In the genomic region with DNA sequence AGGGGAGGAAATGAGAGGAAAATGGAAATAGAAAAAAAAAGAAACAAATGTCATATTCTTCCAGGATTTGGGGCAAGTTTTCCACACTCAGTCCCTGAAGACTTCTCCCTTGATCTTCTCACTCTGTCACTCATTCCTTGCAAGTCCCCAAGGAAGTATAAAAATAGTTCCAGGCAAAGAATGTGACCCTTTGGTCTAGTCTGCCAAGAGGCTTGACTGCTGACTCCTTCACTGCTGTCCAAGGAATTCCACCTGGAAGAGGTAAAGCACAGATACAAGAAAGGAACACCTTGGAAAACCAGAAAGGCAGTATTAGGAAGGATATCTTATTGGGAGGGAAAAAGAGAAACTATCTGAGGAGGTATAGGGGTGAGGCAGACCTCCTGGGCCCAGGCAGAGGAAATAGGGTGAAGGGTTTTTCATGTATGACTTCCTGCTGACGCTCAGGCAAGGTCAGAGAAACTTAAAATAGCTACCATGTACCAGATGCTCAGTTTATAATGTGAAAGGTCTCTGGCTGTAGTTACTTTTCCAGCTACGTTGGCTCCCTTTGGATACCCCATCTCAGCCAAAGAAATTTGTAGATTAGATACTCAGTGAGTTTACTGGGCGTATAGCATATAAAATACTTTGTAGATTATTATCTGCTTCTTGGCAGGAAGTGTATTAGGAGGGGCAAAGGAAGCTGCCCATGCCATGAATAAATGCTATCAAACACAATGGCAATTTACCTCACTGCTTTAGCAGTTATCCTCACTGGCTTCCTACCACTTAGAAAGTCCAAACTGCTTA, we compare ENCODE assay signal across 14 cellular contexts. TPM values are rescaled to one million over a fixed set of nuclear protein-coding genes. Genes with fewer than 3 reads are reported as not detected.
DNase-seq lines count a peak whose midpoint lies in the region; ATAC-seq, FAIRE-seq and TF ChIP-seq lines count a peak whose summit lies in the region.
"Had no signal": no experiment of that assay in that cellular context is flagged by ENCODE, and none has a peak within 500 bp of the region (broad histone marks: within the 10 kb centered on the region; RNA-seq: fewer than 3 reads in every experiment).

No MANE protein-coding gene starts in this region.

- WGBS in gastroesophageal sphincter (ENCODE audit: low coverage in 1 of 2), 2 donors: 28 to 32% methylated on average over 3 of the region's 3 CpGs

- CTCF ChIA-PET in activated CD4-positive, alpha-beta T cell treated with anti-CD3 and anti-CD28 coated beads for 36 hours (lab: Charles Lee): interaction anchor here (0.8 kb wide), 1 partner anchor 23 kb away, joined by 3 read pairs; no protein-coding TSS in a partner anchor

- TF ChIP-seq POLR2A in gastroesophageal sphincter (IDR thresholded peaks at IDR 0.05): no peak

- peaks cover 25% of the 10 kb centered on the region for H3K4me1 Mint-ChIP-seq in activated CD4-positive, alpha-beta T cell treated with anti-CD3 and anti-CD28 coated beads for 36 hours
- peaks cover 25% of the 10 kb centered on the region for H3K4me1 Mint-ChIP-seq in T-helper 17 cell
- H3K4me1 Mint-ChIP-seq in stimulated activated effector memory CD8-positive, alpha-beta T cell treated with anti-CD3 and anti-CD28 coated beads, Interleukin-12 subunit alpha, Interleukin-12 subunit beta, amount 100 ng/mL, for 72 hours: peaks cover 24% of the 10 kb centered on the region

- no peak for ATAC-seq in activated CD4-positive, alpha-beta T cell treated with anti-CD3 and anti-CD28 coated beads for 36 hours
- ATAC-seq in T-helper 17 cell: peak; percentile 72
- ATAC-seq in gastroesophageal sphincter: peak; percentile 35
- ATAC-seq in stimulated activated effector memory CD8-positive, alpha-beta T cell treated with anti-CD3 and anti-CD28 coated beads, Interleukin-12 subunit alpha, Interleukin-12 subunit beta, amount 100 ng/mL, for 72 hours: peak; percentile 54

- H3K27ac Mint-ChIP-seq in activated CD4-positive, alpha-beta T cell treated with anti-CD3 and anti-CD28 coated beads for 36 hours: peak overlapping the region; percentile 32
- peak overlapping the region; percentile 87 for H3K27ac Mint-ChIP-seq in T-helper 17 cell
- peak overlapping the region; percentile 41 for H3K27ac Mint-ChIP-seq in stimulated activated effector memory CD8-positive, alpha-beta T cell treated with anti-CD3 and anti-CD28 coated beads, Interleukin-12 subunit alpha, Interleukin-12 subunit beta, amount 100 ng/mL, for 72 hours
- H3K27ac Mint-ChIP-seq: progenitor cell of endocrine pancreas had no signal

- peak overlapping the region in 1 of 4 donors; percentile 29 for H3K27ac ChIP-seq in gastroesophageal sphincter

- no peaks in the 10 kb centered on the region for H3K27me3 Mint-ChIP-seq in activated CD4-positive, alpha-beta T cell treated with anti-CD3 and anti-CD28 coated beads for 36 hours
- peaks cover 6% of the 10 kb centered on the region for H3K27me3 Mint-ChIP-seq in T-helper 17 cell

- intact Hi-C loops in activated CD4-positive, alpha-beta T cell treated with anti-CD3 and anti-CD28 coated beads for 36 hours (cut with DNase I, micrococcal nuclease): no loop called here

- H3K9me3 ChIP-seq in T-helper 17 cell (ENCODE audit: control insufficient read depth, low read length, poor library complexity, severe bottlenecking) (no peaks in the 10 kb centered on the region), gastroesophageal sphincter (no peaks in the 10 kb centered on the region), MG63 (no peaks in the 10 kb centered on the region)
- H3K9me3 ChIP-seq: Peyer's patch had no signal

- TF ChIP-seq CTCF in gastroesophageal sphincter (IDR thresholded peaks at IDR 0.05): no peak

- H3K36me3 ChIP-seq in gastroesophageal sphincter (no peaks in the 10 kb centered on the region), MG63 (no peaks in the 10 kb centered on the region)
- H3K36me3 ChIP-seq: Peyer's patch had no signal

- no peak overlapping the region for H3K4me3 Mint-ChIP-seq in activated CD4-positive, alpha-beta T cell treated with anti-CD3 and anti-CD28 coated beads for 36 hours
- peak overlapping the region; percentile 64 for H3K4me3 Mint-ChIP-seq in T-helper 17 cell
- H3K4me3 Mint-ChIP-seq in stimulated activated effector memory CD8-positive, alpha-beta T cell treated with anti-CD3 and anti-CD28 coated beads, Interleukin-12 subunit alpha, Interleukin-12 subunit beta, amount 100 ng/mL, for 72 hours: no peak overlapping the region

- no peak for TF ChIP-seq EP300 in gastroesophageal sphincter (IDR thresholded peaks at IDR 0.05)

- H3K36me3 Mint-ChIP-seq in activated CD4-positive, alpha-beta T cell treated with anti-CD3 and anti-CD28 coated beads for 36 hours (ENCODE audit: low read depth): no peaks in the 10 kb centered on the region
- no peaks in the 10 kb centered on the region for H3K36me3 Mint-ChIP-seq in T-helper 17 cell (ENCODE audit: low read depth)
- no peaks in the 10 kb centered on the region for H3K36me3 Mint-ChIP-seq in stimulated activated effector memory CD8-positive, alpha-beta T cell treated with anti-CD3 and anti-CD28 coated beads, Interleukin-12 subunit alpha, Interleukin-12 subunit beta, amount 100 ng/mL, for 72 hours

- POLR2A ChIA-PET in activated CD4-positive, alpha-beta T cell treated with anti-CD3 and anti-CD28 coated beads for 36 hours (lab: Charles Lee): no interaction called here

- FAIRE-seq in GM19239 (lab: Jason Lieb, UNC): no peak

- H3K9me3 Mint-ChIP-seq in activated CD4-positive, alpha-beta T cell treated with anti-CD3 and anti-CD28 coated beads for 36 hours (ENCODE audit: low read depth): no peaks in the 10 kb centered on the region
- H3K9me3 Mint-ChIP-seq in stimulated activated effector memory CD8-positive, alpha-beta T cell treated with anti-CD3 and anti-CD28 coated beads, Interleukin-12 subunit alpha, Interleukin-12 subunit beta, amount 100 ng/mL, for 72 hours: no peaks in the 10 kb centered on the region

- DNase-seq in activated CD4-positive, alpha-beta T cell treated with anti-CD3 and anti-CD28 coated beads for 36 hours: no peak
- no peak for DNase-seq in activated CD4-positive, alpha-beta T cell treated with anti-CD3 and anti-CD28 coated beads, Interleukin-2, amount 50 U/mL, for 1 hour
- DNase-seq in T-helper 17 cell (no peak), NCI-H2227 treated with DMSO at 0.1 percent for 48 hours (lab: John Stamatoyannopoulos, UW) (no peak), MG63 (no peak), GM19239 (ENCODE audit: insufficient read length, low spot score) (no peak)
- no peak for DNase-seq in stimulated activated effector memory CD8-positive, alpha-beta T cell treated with anti-CD3 and anti-CD28 coated beads, Interleukin-12 subunit alpha, Interleukin-12 subunit beta, amount 100 ng/mL, for 72 hours (ENCODE audit: low spot score in 2 of 2)
- DNase-seq: 8988T, amniotic stem cell, NCI-H1930, Peyer's patch had no signal

- peaks cover 0 to 15% (median 5%) of the 10 kb centered on the region in 3 donors for H3K4me1 ChIP-seq in gastroesophageal sphincter

- peaks cover 6% of the 10 kb centered on the region for H3K27me3 ChIP-seq in gastroesophageal sphincter
- H3K27me3 ChIP-seq in MG63: no peaks in the 10 kb centered on the region
- H3K27me3 ChIP-seq: Peyer's patch had no signal

- H3K4me3 ChIP-seq in gastroesophageal sphincter (no peak overlapping the region), MG63 (no peak overlapping the region)
- H3K4me3 ChIP-seq: Peyer's patch had no signal

RNA-seq across cellular contexts. Expression of a gene that starts 2.0 kb away (rescaled TPM):
- total RNA-seq in activated CD4-positive, alpha-beta T cell treated with anti-CD3 and anti-CD28 coated beads for 36 hours: not detected
- total RNA-seq in T-helper 17 cell (not detected), gastroesophageal sphincter (10 to 100 TPM in 2 of 4 donors, 1 to 10 TPM in 2; 3.9 to 17.4 (median 7.9) TPM)
- not detected in 2 replicates for total RNA-seq in MG63 (2014; rRNA removed; shearing (Covaris generic); ENCODE audit: low replicate concordance)
- total RNA-seq: G401, progenitor cell of endocrine pancreas had no signal

Comparison
In these comparisons a context has a peak if more than half of its experiments do, and no peak if none do; other contexts are left out.
1. H3K27ac Mint-ChIP-seq: peak in every context shown above with its lines; median percentile 87 in T-helper 17 cell; 41 in stimulated activated effector memory CD8-positive, alpha-beta T cell treated with anti-CD3 and anti-CD28 coated beads, Interleukin-12 subunit alpha, Interleukin-12 subunit beta, amount 100 ng/mL, for 72 hours; 32 in activated CD4-positive, alpha-beta T cell treated with anti-CD3 and anti-CD28 coated beads for 36 hours.